Comparison of ENCODE assay signal across 1 cellular context in the genomic region with DNA sequence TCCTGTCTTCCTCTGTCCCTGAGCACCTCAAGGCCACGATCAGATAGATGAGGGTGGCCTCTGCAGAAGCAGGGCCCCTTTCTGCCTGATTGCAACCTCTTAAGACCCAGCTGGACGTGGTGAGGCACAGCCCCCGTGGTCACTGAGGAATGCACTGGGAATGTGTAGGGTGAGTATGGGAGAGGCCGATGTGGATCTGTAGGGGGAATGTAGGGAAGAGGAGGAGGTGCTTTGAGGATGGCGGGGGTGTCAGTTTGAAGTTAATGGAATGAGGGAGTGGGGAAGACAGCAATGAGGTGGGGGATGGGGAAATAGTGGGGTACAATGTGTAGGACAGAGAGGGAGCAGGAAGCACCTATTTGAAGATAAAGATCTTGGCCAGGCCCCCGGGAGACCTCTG.
TF ChIP-seq lines count a peak whose summit lies in the region.

No MANE protein-coding gene starts in this region.

TF ChIP-seq in GM23338, 12 proteins besides CTCF, POLR2A, EP300 and RAD21 (continued from another document):
- TF ChIP-seq, protein P1, sequence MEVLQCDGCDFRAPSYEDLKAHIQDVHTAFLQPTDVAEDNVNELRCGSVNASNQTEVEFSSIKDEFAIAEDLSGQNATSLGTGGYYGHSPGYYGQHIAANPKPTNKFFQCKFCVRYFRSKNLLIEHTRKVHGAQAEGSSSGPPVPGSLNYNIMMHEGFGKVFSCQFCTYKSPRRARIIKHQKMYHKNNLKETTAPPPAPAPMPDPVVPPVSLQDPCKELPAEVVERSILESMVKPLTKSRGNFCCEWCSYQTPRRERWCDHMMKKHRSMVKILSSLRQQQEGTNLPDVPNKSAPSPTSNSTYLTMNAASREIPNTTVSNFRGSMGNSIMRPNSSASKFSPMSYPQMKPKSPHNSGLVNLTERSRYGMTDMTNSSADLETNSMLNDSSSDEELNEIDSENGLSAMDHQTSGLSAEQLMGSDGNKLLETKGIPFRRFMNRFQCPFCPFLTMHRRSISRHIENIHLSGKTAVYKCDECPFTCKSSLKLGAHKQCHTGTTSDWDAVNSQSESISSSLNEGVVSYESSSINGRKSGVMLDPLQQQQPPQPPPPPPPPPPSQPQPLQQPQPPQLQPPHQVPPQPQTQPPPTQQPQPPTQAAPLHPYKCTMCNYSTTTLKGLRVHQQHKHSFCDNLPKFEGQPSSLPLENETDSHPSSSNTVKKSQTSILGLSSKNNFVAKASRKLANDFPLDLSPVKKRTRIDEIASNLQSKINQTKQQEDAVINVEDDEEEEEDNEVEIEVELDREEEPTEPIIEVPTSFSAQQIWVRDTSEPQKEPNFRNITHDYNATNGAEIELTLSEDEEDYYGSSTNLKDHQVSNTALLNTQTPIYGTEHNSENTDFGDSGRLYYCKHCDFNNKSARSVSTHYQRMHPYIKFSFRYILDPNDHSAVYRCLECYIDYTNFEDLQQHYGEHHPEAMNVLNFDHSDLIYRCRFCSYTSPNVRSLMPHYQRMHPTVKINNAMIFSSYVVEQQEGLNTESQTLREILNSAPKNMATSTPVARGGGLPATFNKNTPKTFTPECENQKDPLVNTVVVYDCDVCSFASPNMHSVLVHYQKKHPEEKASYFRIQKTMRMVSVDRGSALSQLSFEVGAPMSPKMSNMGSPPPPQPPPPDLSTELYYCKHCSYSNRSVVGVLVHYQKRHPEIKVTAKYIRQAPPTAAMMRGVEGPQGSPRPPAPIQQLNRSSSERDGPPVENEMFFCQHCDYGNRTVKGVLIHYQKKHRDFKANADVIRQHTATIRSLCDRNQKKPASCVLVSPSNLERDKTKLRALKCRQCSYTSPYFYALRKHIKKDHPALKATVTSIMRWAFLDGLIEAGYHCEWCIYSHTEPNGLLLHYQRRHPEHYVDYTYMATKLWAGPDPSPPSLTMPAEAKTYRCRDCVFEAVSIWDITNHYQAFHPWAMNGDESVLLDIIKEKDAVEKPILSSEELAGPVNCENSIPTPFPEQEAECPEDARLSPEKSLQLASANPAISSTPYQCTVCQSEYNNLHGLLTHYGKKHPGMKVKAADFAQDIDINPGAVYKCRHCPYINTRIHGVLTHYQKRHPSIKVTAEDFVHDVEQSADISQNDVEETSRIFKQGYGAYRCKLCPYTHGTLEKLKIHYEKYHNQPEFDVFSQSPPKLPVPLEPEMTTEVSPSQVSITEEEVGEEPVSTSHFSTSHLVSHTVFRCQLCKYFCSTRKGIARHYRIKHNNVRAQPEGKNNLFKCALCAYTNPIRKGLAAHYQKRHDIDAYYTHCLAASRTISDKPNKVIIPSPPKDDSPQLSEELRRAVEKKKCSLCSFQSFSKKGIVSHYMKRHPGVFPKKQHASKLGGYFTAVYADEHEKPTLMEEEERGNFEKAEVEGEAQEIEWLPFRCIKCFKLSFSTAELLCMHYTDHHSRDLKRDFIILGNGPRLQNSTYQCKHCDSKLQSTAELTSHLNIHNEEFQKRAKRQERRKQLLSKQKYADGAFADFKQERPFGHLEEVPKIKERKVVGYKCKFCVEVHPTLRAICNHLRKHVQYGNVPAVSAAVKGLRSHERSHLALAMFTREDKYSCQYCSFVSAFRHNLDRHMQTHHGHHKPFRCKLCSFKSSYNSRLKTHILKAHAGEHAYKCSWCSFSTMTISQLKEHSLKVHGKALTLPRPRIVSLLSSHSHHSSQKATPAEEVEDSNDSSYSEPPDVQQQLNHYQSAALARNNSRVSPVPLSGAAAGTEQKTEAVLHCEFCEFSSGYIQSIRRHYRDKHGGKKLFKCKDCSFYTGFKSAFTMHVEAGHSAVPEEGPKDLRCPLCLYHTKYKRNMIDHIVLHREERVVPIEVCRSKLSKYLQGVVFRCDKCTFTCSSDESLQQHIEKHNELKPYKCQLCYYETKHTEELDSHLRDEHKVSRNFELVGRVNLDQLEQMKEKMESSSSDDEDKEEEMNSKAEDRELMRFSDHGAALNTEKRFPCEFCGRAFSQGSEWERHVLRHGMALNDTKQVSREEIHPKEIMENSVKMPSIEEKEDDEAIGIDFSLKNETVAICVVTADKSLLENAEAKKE (CRISPR knock-in tag; IDR thresholded peaks at IDR 0.05), result no peak
- TF ChIP-seq NANOG (IDR thresholded peaks at IDR 0.05; ENCODE audit: borderline replicate concordance) (no peak), EZH2phosphoT487 (IDR thresholded peaks at IDR 0.05; ENCODE audit: unreplicated experiment) (no peak), ZNF331 (CRISPR knock-in tag; IDR thresholded peaks at IDR 0.05; ENCODE audit: low read depth) (no peak), POLR2AphosphoS5 (IDR thresholded peaks at IDR 0.05; ENCODE audit: low read depth) (no peak), JUNB (IDR thresholded peaks at IDR 0.05; ENCODE audit: unreplicated experiment) (no peak), ZNF114 (CRISPR knock-in tag; IDR thresholded peaks at IDR 0.05) (no peak)
- TF ChIP-seq, protein P2, sequence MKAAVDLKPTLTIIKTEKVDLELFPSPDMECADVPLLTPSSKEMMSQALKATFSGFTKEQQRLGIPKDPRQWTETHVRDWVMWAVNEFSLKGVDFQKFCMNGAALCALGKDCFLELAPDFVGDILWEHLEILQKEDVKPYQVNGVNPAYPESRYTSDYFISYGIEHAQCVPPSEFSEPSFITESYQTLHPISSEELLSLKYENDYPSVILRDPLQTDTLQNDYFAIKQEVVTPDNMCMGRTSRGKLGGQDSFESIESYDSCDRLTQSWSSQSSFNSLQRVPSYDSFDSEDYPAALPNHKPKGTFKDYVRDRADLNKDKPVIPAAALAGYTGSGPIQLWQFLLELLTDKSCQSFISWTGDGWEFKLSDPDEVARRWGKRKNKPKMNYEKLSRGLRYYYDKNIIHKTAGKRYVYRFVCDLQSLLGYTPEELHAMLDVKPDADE (IDR thresholded peaks at IDR 0.05), result no peak
- TF ChIP-seq, protein P3, sequence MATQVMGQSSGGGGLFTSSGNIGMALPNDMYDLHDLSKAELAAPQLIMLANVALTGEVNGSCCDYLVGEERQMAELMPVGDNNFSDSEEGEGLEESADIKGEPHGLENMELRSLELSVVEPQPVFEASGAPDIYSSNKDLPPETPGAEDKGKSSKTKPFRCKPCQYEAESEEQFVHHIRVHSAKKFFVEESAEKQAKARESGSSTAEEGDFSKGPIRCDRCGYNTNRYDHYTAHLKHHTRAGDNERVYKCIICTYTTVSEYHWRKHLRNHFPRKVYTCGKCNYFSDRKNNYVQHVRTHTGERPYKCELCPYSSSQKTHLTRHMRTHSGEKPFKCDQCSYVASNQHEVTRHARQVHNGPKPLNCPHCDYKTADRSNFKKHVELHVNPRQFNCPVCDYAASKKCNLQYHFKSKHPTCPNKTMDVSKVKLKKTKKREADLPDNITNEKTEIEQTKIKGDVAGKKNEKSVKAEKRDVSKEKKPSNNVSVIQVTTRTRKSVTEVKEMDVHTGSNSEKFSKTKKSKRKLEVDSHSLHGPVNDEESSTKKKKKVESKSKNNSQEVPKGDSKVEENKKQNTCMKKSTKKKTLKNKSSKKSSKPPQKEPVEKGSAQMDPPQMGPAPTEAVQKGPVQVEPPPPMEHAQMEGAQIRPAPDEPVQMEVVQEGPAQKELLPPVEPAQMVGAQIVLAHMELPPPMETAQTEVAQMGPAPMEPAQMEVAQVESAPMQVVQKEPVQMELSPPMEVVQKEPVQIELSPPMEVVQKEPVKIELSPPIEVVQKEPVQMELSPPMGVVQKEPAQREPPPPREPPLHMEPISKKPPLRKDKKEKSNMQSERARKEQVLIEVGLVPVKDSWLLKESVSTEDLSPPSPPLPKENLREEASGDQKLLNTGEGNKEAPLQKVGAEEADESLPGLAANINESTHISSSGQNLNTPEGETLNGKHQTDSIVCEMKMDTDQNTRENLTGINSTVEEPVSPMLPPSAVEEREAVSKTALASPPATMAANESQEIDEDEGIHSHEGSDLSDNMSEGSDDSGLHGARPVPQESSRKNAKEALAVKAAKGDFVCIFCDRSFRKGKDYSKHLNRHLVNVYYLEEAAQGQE (IDR thresholded peaks at IDR 0.05; ENCODE audit: unreplicated experiment), result no peak
TF ChIP-seq in GM23338: peak in this region for 0.
